35 cellular contexts compared by ENCODE assay signal in genomic region chr2:37146062-37146461, GRCh38. TPM values are rescaled to one million over a fixed set of nuclear protein-coding genes. Genes with fewer than 3 reads are reported as not detected.
"Had no signal": no experiment of that assay in that cellular context is flagged by ENCODE, and none has a peak within 500 bp of the region (broad histone marks: within the 10 kb centered on the region; RNA-seq: fewer than 3 reads in every experiment).

No MANE protein-coding gene starts in this region.

- ATAC-seq: activated CD8-positive, alpha-beta memory T cell treated with anti-CD3 and anti-CD28 coated beads, Interleukin-2, amount 10 ng/mL, durations not matched to agents 7 days and 5 days; body of pancreas; Panc1; Right ventricle myocardium inferior had no signal

- H3K27me3 ChIP-seq: body of pancreas had no signal

- H3K27ac Mint-ChIP-seq: activated B cell treated with CpG ODN at 0.5 μM for 24 hours; activated CD4-positive, alpha-beta T cell treated with anti-CD3 and anti-CD28 coated beads, Interleukin-2, amount 10 ng/mL, durations not matched to agents 24 days and 14 days; activated CD8-positive, alpha-beta memory T cell treated with anti-CD3 and anti-CD28 coated beads, Interleukin-2, amount 10 ng/mL, durations not matched to agents 7 days and 5 days; activated naive CD4-positive, alpha-beta T cell treated with anti-CD3 and anti-CD28 coated beads, Interleukin-2, amount 50 U/mL, for 24 hours; activated T-cell treated with anti-CD3 and anti-CD28 coated beads, Interleukin-2, amount 50 U/mL, for 24 hours; activated T-helper 1 cell treated with anti-CD3 and anti-CD28 coated beads, Interleukin-12 subunit alpha, Interleukin-12 subunit beta, Interleukin-2, Interleukin-4 antibody, amounts not matched to agents 30 ng/mL and 10 ng/mL and 1 ng/mL, durations not matched to agents 14 hours and 24 hours and 36 hours; T-helper 1 cell treated with Interleukin-12 subunit alpha and Interleukin-12 subunit beta and Interleukin-4 antibody, amounts not matched to agents 30 μg/mL and 1 μg/mL, for 36 hours had no signal

- H3K4me3 ChIP-seq: body of pancreas, SK-N-MC had no signal

- FAIRE-seq: bronchial epithelial cell, TTC549 had no signal

- H3K9me3 Mint-ChIP-seq: activated B cell treated with CpG ODN at 0.5 μM for 24 hours; activated CD4-positive, alpha-beta T cell treated with anti-CD3 and anti-CD28 coated beads, Interleukin-2, amount 10 ng/mL, durations not matched to agents 24 days and 14 days; activated naive CD4-positive, alpha-beta T cell treated with anti-CD3 and anti-CD28 coated beads, Interleukin-2, amount 50 U/mL, for 24 hours; activated T-cell treated with anti-CD3 and anti-CD28 coated beads, Interleukin-2, amount 50 U/mL, for 24 hours; activated T-helper 1 cell treated with anti-CD3 and anti-CD28 coated beads, Interleukin-12 subunit alpha, Interleukin-12 subunit beta, Interleukin-2, Interleukin-4 antibody, amounts not matched to agents 30 ng/mL and 10 ng/mL and 1 ng/mL, durations not matched to agents 14 hours and 24 hours and 36 hours; T-helper 1 cell treated with Interleukin-12 subunit alpha and Interleukin-12 subunit beta and Interleukin-4 antibody, amounts not matched to agents 30 μg/mL and 1 μg/mL, for 36 hours had no signal

- H3K9me3 ChIP-seq: body of pancreas had no signal

- H3K27me3 Mint-ChIP-seq: activated B cell treated with CpG ODN at 0.5 μM for 24 hours; activated CD4-positive, alpha-beta T cell treated with anti-CD3 and anti-CD28 coated beads, Interleukin-2, amount 10 ng/mL, durations not matched to agents 24 days and 14 days; activated CD8-positive, alpha-beta memory T cell treated with anti-CD3 and anti-CD28 coated beads, Interleukin-2, amount 10 ng/mL, durations not matched to agents 7 days and 5 days; activated naive CD4-positive, alpha-beta T cell treated with anti-CD3 and anti-CD28 coated beads, Interleukin-2, amount 50 U/mL, for 24 hours; activated T-cell treated with anti-CD3 and anti-CD28 coated beads, Interleukin-2, amount 50 U/mL, for 24 hours had no signal

- H3K27ac ChIP-seq: body of pancreas, SK-N-MC had no signal

- H3K4me3 Mint-ChIP-seq: activated B cell treated with CpG ODN at 0.5 μM for 24 hours; activated CD4-positive, alpha-beta T cell treated with anti-CD3 and anti-CD28 coated beads, Interleukin-2, amount 10 ng/mL, durations not matched to agents 24 days and 14 days; activated CD8-positive, alpha-beta memory T cell treated with anti-CD3 and anti-CD28 coated beads, Interleukin-2, amount 10 ng/mL, durations not matched to agents 7 days and 5 days; activated naive CD4-positive, alpha-beta T cell treated with anti-CD3 and anti-CD28 coated beads, Interleukin-2, amount 50 U/mL, for 24 hours; activated T-cell treated with anti-CD3 and anti-CD28 coated beads, Interleukin-2, amount 50 U/mL, for 24 hours; activated T-helper 1 cell treated with anti-CD3 and anti-CD28 coated beads, Interleukin-12 subunit alpha, Interleukin-12 subunit beta, Interleukin-2, Interleukin-4 antibody, amounts not matched to agents 30 ng/mL and 10 ng/mL and 1 ng/mL, durations not matched to agents 14 hours and 24 hours and 36 hours; T-helper 1 cell treated with Interleukin-12 subunit alpha and Interleukin-12 subunit beta and Interleukin-4 antibody, amounts not matched to agents 30 μg/mL and 1 μg/mL, for 36 hours had no signal

- DNase-seq: activated B cell treated with CpG ODN at 0.5 μM for 24 hours; activated CD4-positive, alpha-beta T cell treated with anti-CD3 and anti-CD28 coated beads for 1 hour; activated CD4-positive, alpha-beta T cell treated with anti-CD3 and anti-CD28 coated beads, Interleukin-2, amount 10 ng/mL, durations not matched to agents 24 days and 14 days; activated CD4-positive, alpha-beta T cell treated with anti-CD3 and anti-CD28 coated beads, Interleukin-2, amount 50 U/mL, for 48 hours; activated CD8-positive, alpha-beta memory T cell treated with anti-CD3 and anti-CD28 coated beads, Interleukin-2, amount 10 ng/mL, durations not matched to agents 7 days and 5 days; activated effector memory CD4-positive, alpha-beta T cell treated with Interleukin-2 at 50 U/mL for 16 hours; activated naive CD4-positive, alpha-beta T cell; activated T-cell treated with anti-CD3 and anti-CD28 coated beads, Interleukin-2, amount 50 U/mL, for 24 hours; aorta; body of pancreas; central memory CD4-positive, alpha-beta T cell; KG1; NCI-H1105; NCI-H1436; NCI-H1694 treated with DMSO at 0.1 percent for 48 hours; NCI-H2029 treated with DMSO at 0.1 percent for 48 hours; NCI-H345; NCI-H510A; NCI-H526 treated with DMSO at 0.1 percent for 48 hours; NCI-H82; NK-92 treated with Interleukin-12 subunit alpha and Interleukin-12 subunit beta, amount 100 ng/mL, for 24 hours; OCI-M1; RPMI8226; SW 1271; T-helper 9 cell had no signal

RNA-seq across cellular contexts. Expression of gene SULT6B1, which starts 42.4 kb away (rescaled TPM):
- total RNA-seq: activated B cell treated with CpG ODN at 0.5 μM for 24 hours; activated CD4-positive, alpha-beta T cell treated with anti-CD3 and anti-CD28 coated beads, Interleukin-2, amount 10 ng/mL, durations not matched to agents 24 days and 14 days; activated CD8-positive, alpha-beta memory T cell treated with anti-CD3 and anti-CD28 coated beads, Interleukin-2, amount 10 ng/mL, durations not matched to agents 7 days and 5 days; activated T-helper 1 cell treated with anti-CD3 and anti-CD28 coated beads, Interleukin-12 subunit alpha, Interleukin-12 subunit beta, Interleukin-2, Interleukin-4 antibody, amounts not matched to agents 30 ng/mL and 10 ng/mL and 1 ng/mL, durations not matched to agents 14 hours and 24 hours and 36 hours; aorta; body of pancreas; bronchial epithelial cell; LHCN-M2; MCF 10A; Right ventricle myocardium inferior had no signal
- polyA plus RNA-seq: aorta had no signal
